In genomic region chr11:33323421-33323820, GRCh38 we compare ENCODE assay signal across 25 cellular contexts. TPM values are rescaled to one million over a fixed set of nuclear protein-coding genes. Genes with fewer than 3 reads are reported as not detected.
DNase-seq lines count a peak whose midpoint lies in the region; ATAC-seq and TF ChIP-seq lines count a peak whose summit lies in the region.
"Had no signal": no experiment of that assay in that cellular context is flagged by ENCODE, and none has a peak within 500 bp of the region (broad histone marks: within the 10 kb centered on the region; RNA-seq: fewer than 3 reads in every experiment).

No MANE protein-coding gene starts in this region.

- peaks cover 2% of the 10 kb centered on the region for H3K27me3 Mint-ChIP-seq in GM23338 (ENCODE audit: insufficient read depth, low read depth, poor library complexity)
- H3K27me3 Mint-ChIP-seq: stimulated activated naive CD8-positive, alpha-beta T cell treated with anti-CD3 and anti-CD28 coated beads, Interleukin-15, amount 100 ng/mL, for 72 hours had no signal

- H3K27ac Mint-ChIP-seq in GM23338 = no peak overlapping the region
- H3K27ac Mint-ChIP-seq: activated CD8-positive, alpha-beta T cell treated with anti-CD3 and anti-CD28 coated beads, Interleukin-2, amount 10 ng/mL, durations not matched to agents 7 days and 5 days; stimulated activated naive CD8-positive, alpha-beta T cell treated with anti-CD3 and anti-CD28 coated beads, Interleukin-15, amount 100 ng/mL, for 72 hours had no signal

- H3K9me3 ChIP-seq in BLaER1 treated with 17β-estradiol and CSF1 and Interleukin-3, amounts not matched to agents 10 nM and 100 nM (replicated peaks in 1 of 11) = no peaks in the 10 kb centered on the region
- H3K9me3 ChIP-seq in osteoblast (ENCODE audit: low read depth, low read length) = no peaks in the 10 kb centered on the region
- H3K9me3 ChIP-seq: thyroid gland had no signal

- no peak overlapping the region for H3K4me3 Mint-ChIP-seq in GM23338
- H3K4me3 Mint-ChIP-seq: activated CD8-positive, alpha-beta T cell treated with anti-CD3 and anti-CD28 coated beads, Interleukin-2, amount 10 ng/mL, durations not matched to agents 7 days and 5 days; neural crest cell; stimulated activated naive CD8-positive, alpha-beta T cell treated with anti-CD3 and anti-CD28 coated beads, Interleukin-15, amount 100 ng/mL, for 72 hours had no signal

- H3K4me1 ChIP-seq in BLaER1 treated with 17β-estradiol and CSF1 and Interleukin-3, amounts not matched to agents 10 nM and 100 nM = peaks cover 32 to 100% (median 44%) of the 10 kb centered on the region in 10 experiments
- peaks cover 13% of the 10 kb centered on the region for H3K4me1 ChIP-seq in GM23338 (ENCODE audit: insufficient read depth)
- H3K4me1 ChIP-seq in osteoblast (ENCODE audit: insufficient read depth, low read length) = peaks cover 9% of the 10 kb centered on the region

- H3K4me2 ChIP-seq in BLaER1 treated with 17β-estradiol and CSF1 and Interleukin-3, amounts not matched to agents 10 nM and 100 nM = peak overlapping the region; percentile 29 to 83 (median 54); a peak in 20 of 22 replicates
- H3K4me2 ChIP-seq in GM23338 (no peak overlapping the region), osteoblast (ENCODE audit: insufficient read depth, low read length) (no peak overlapping the region)

- peaks cover 93 to 100% (median 100%) of the 10 kb centered on the region in 11 experiments for H4K20me1 ChIP-seq in BLaER1 treated with 17β-estradiol and CSF1 and Interleukin-3, amounts not matched to agents 10 nM and 100 nM
- H4K20me1 ChIP-seq in GM23338 (replicated peaks; ENCODE audit: insufficient read depth) = no peaks in the 10 kb centered on the region; the same call in 1 of the 2 replicates
- H4K20me1 ChIP-seq in osteoblast (ENCODE audit: insufficient read depth, low read length) = peaks cover 89% of the 10 kb centered on the region

- no peak overlapping the region for H3K4me3 ChIP-seq in BLaER1 treated with 17β-estradiol and CSF1 and Interleukin-3, amounts not matched to agents 10 nM and 100 nM
- H3K4me3 ChIP-seq in GM23338 = no peak overlapping the region
- no peak overlapping the region for H3K4me3 ChIP-seq in osteoblast (ENCODE audit: insufficient read depth, low read length)
- H3K4me3 ChIP-seq: thyroid gland had no signal

- ATAC-seq in GM23338 = no peak
- no peak for ATAC-seq in GM18909 (IDR thresholded peaks at IDR 0.05; ENCODE audit: poor library complexity, unreplicated experiment)
- ATAC-seq: activated CD8-positive, alpha-beta T cell treated with anti-CD3 and anti-CD28 coated beads, Interleukin-2, amount 10 ng/mL, durations not matched to agents 7 days and 5 days; Right ventricle myocardium inferior; stimulated activated naive CD8-positive, alpha-beta T cell treated with anti-CD3 and anti-CD28 coated beads, Interleukin-15, amount 100 ng/mL, for 72 hours had no signal

- peaks cover 0 to 22% (median 7%) of the 10 kb centered on the region in 11 experiments; a peak in 10 of 22 replicates for H3K36me3 ChIP-seq in BLaER1 treated with 17β-estradiol and CSF1 and Interleukin-3, amounts not matched to agents 10 nM and 100 nM
- H3K36me3 ChIP-seq in GM23338 (ENCODE audit: insufficient read depth) (no peaks in the 10 kb centered on the region), osteoblast (ENCODE audit: insufficient read depth, low read length) (no peaks in the 10 kb centered on the region)
- H3K36me3 ChIP-seq: thyroid gland had no signal

- peaks cover 12% of the 10 kb centered on the region; the same call in 2 of the 3 replicates for H3K4me1 Mint-ChIP-seq in GM23338

- no peaks in the 10 kb centered on the region for H3F3A ChIP-seq in GM23338 (replicated peaks; ENCODE audit: low read depth)

- no peaks in the 10 kb centered on the region for H3K9me3 Mint-ChIP-seq in GM23338
- H3K9me3 Mint-ChIP-seq: neural crest cell; stimulated activated naive CD8-positive, alpha-beta T cell treated with anti-CD3 and anti-CD28 coated beads, Interleukin-15, amount 100 ng/mL, for 72 hours had no signal

- H3K79me2 ChIP-seq in GM23338 (replicated peaks; ENCODE audit: insufficient read depth) (peaks cover 59% of the 10 kb centered on the region), osteoblast (ENCODE audit: insufficient read depth, low read length) (peaks cover 98% of the 10 kb centered on the region)

- TF ChIP-seq CTCF in GM23338 (conservative IDR thresholded peaks at IDR 0.05; ENCODE audit: low read depth in 2 of 2) (no peak), osteoblast (IDR thresholded peaks at IDR 0.05; ENCODE audit: extremely low read depth, low read depth, low read length) (peak; percentile 16)

- H3K27ac ChIP-seq in BLaER1 treated with 17β-estradiol and CSF1 and Interleukin-3, amounts not matched to agents 10 nM and 100 nM = peak overlapping the region in 9 of 11 experiments; percentile 1 to 63 (median 45); a peak in 12 of 22 replicates
- H3K27ac ChIP-seq in GM23338 (ENCODE audit: low read depth) (0 out of 2 replicates have a peak overlapping the region, but pooled peaks have one; percentile 27), osteoblast (ENCODE audit: low read depth, low read length) (no peak overlapping the region)
- H3K27ac ChIP-seq: thyroid gland had no signal

- DNase-seq in GM23338 (ENCODE audit: low spot score) (no peak), OCI-M1 (lab: John Stamatoyannopoulos, UW) (peak; percentile 26), osteoblast (ENCODE audit: insufficient read length, low spot score, missing footprints) (no peak), UCSD-AML1 (lab: John Stamatoyannopoulos, UW; ENCODE audit: unreplicated experiment) (no peak)
- no peak for DNase-seq in activated naive CD4-positive, alpha-beta T cell (lab: John Stamatoyannopoulos, UW)
- DNase-seq: activated CD4-positive, CD25-positive, alpha-beta regulatory T cell treated with anti-CD3 and anti-CD28 coated beads, Interleukin-2, amount 50 U/mL, for 72 hours; activated CD8-positive, alpha-beta T cell treated with anti-CD3 and anti-CD28 coated beads, Interleukin-2, amount 10 ng/mL, durations not matched to agents 7 days and 5 days; activated gamma-delta T cell; COR-L47; effector CD8-positive, alpha-beta T cell; erythroblast; GF-D8; H7; NCI-H1417; NCI-H2081; NCI-H226; stimulated activated naive CD8-positive, alpha-beta T cell treated with anti-CD3 and anti-CD28 coated beads, Interleukin-15, amount 100 ng/mL, for 72 hours; SW 1271; T1000; thyroid gland had no signal

- H3K9ac ChIP-seq in BLaER1 treated with 17β-estradiol and CSF1 and Interleukin-3, amounts not matched to agents 10 nM and 100 nM = peak overlapping the region in 3 of 11 experiments; percentile 1 to 15 (median 7); a peak in 2 of 22 replicates

- H3K27me3 ChIP-seq in BLaER1 treated with 17β-estradiol and CSF1 and Interleukin-3, amounts not matched to agents 10 nM and 100 nM = no peaks in the 10 kb centered on the region
- no peaks in the 10 kb centered on the region for H3K27me3 ChIP-seq in GM23338 (ENCODE audit: insufficient read depth)
- H3K27me3 ChIP-seq in osteoblast (ENCODE audit: insufficient read depth, low read length) = no peaks in the 10 kb centered on the region
- H3K27me3 ChIP-seq: thyroid gland had no signal

- no peaks in the 10 kb centered on the region for H3K9me2 ChIP-seq in GM23338 (ENCODE audit: insufficient read depth)

- no peak overlapping the region for H2AFZ ChIP-seq in GM23338
- H2AFZ ChIP-seq in osteoblast (ENCODE audit: low read length) = no peak overlapping the region

- H3K36me3 Mint-ChIP-seq in GM23338 (ENCODE audit: low read depth) = no peaks in the 10 kb centered on the region

TF ChIP-seq in GM23338, 12 proteins besides CTCF, POLR2A, EP300 and RAD21 (continues in another document):
- TF ChIP-seq ZNF114 (CRISPR knock-in tag; IDR thresholded peaks at IDR 0.05) = no peak
- TF ChIP-seq CREB1 (CRISPR knock-in tag; IDR thresholded peaks at IDR 0.05; ENCODE audit: low read depth) = no peak
- TF ChIP-seq EZH2phosphoT487 (IDR thresholded peaks at IDR 0.05; ENCODE audit: unreplicated experiment) = no peak
- TF ChIP-seq JUNB (IDR thresholded peaks at IDR 0.05; ENCODE audit: unreplicated experiment) = no peak
- TF ChIP-seq, protein P1, sequence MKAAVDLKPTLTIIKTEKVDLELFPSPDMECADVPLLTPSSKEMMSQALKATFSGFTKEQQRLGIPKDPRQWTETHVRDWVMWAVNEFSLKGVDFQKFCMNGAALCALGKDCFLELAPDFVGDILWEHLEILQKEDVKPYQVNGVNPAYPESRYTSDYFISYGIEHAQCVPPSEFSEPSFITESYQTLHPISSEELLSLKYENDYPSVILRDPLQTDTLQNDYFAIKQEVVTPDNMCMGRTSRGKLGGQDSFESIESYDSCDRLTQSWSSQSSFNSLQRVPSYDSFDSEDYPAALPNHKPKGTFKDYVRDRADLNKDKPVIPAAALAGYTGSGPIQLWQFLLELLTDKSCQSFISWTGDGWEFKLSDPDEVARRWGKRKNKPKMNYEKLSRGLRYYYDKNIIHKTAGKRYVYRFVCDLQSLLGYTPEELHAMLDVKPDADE (IDR thresholded peaks at IDR 0.05) = no peak

RNA-seq across cellular contexts. Expression of gene KIAA1549L, which starts 52.5 kb away (rescaled TPM):
- 4.0 and 4.9 TPM in 2 replicates for total RNA-seq in GM23338 (2014; rRNA removed; shearing (Covaris generic))
- polyA plus RNA-seq in GM23338 (2016; fragmentation: Nextera tagmentation; extraction: Ambion mirVana) = 0.57 and 0.61 TPM in 2 replicates
- total RNA-seq in osteoblast = 3.6 and 10.9 TPM in 2 replicates
- total RNA-seq: activated CD8-positive, alpha-beta T cell treated with anti-CD3 and anti-CD28 coated beads, Interleukin-2, amount 10 ng/mL, durations not matched to agents 7 days and 5 days; mononuclear cell had no signal

Comparison
In these comparisons a context has a peak if more than half of its experiments do, and no peak if none do; other contexts are left out.
1. H3K4me2 ChIP-seq: peak in BLaER1 treated with 17β-estradiol and CSF1 and Interleukin-3, amounts not matched to agents 10 nM and 100 nM (11 of 11); none in GM23338 (single experiment) and osteoblast (single experiment).